In genomic region chr1:245765241-245766000, GRCh38 we compare ENCODE assay signal across 13 cellular contexts.
A peak's percentile ranks its signal among the peaks of the same experiment; 100 is the strongest.
DNase-seq lines count a peak whose midpoint lies in the region; ATAC-seq and TF ChIP-seq lines count a peak whose summit lies in the region.
"Had no signal": no experiment of that assay in that cellular context is flagged by ENCODE, and none has a peak within 500 bp of the region (broad histone marks: within the 10 kb centered on the region; RNA-seq: fewer than 3 reads in every experiment).

No MANE protein-coding gene starts in this region.

- peaks cover 0 to 9% of the 10 kb centered on the region in 2 donors for H3K9me3 Mint-ChIP-seq in effector memory CD8-positive, alpha-beta T cell
- H3K9me3 Mint-ChIP-seq in endodermal cell, result no peaks in the 10 kb centered on the region

- H3K9me3 ChIP-seq in AG04450 (ENCODE audit: control insufficient read depth, insufficient read depth, low read length) (peaks cover 3% of the 10 kb centered on the region; the same call in 1 of the 2 replicates), endodermal cell (ENCODE audit: control insufficient read depth, low read length) (no peaks in the 10 kb centered on the region)
- H3K9me3 ChIP-seq: pancreas had no signal

- CTCF ChIA-PET in AG04450 (lab: Charles Lee), result interaction anchor here (0.5 to 0.7 kb wide), 3 partner anchors 32 to 613 kb away, joined by 3 to 4 read pairs (median 3); no protein-coding TSS in a partner anchor

- no peak for ATAC-seq in GM21381 (IDR thresholded peaks at IDR 0.05; ENCODE audit: unreplicated experiment)
- no peak for ATAC-seq in effector memory CD8-positive, alpha-beta T cell (replicated peaks)
- no peak for ATAC-seq in HG02571 (IDR thresholded peaks at IDR 0.05; ENCODE audit: unreplicated experiment)
- ATAC-seq: pancreas had no signal

- no peak overlapping the region for H3K9ac ChIP-seq in endodermal cell (ENCODE audit: extremely low read depth, low read length, poor library complexity, severe bottlenecking)

- TF ChIP-seq CTCF in AG04450 (IDR thresholded peaks at IDR 0.05; ENCODE audit: low read depth, low read length), result no peak
- TF ChIP-seq CTCF in cardiac fibroblast (IDR thresholded peaks at IDR 0.05; ENCODE audit: low read depth, low read length), result no peak
- no peak for TF ChIP-seq CTCF in kidney epithelial cell (IDR thresholded peaks at IDR 0.05; ENCODE audit: insufficient read depth, low read length, poor library complexity, severe bottlenecking)
- TF ChIP-seq CTCF in endodermal cell (conservative IDR thresholded peaks at IDR 0.05), result no peak

- 92 to 95% methylated on average over 9 to 10 of the region's 10 CpGs for WGBS in endodermal cell (ENCODE audit: insufficient coverage in 1 of 2, insufficient read length in 1 of 2), 2 experiments

- no peak overlapping the region for H3K4me3 Mint-ChIP-seq in effector memory CD8-positive, alpha-beta T cell
- H3K4me3 Mint-ChIP-seq in endodermal cell, result no peak overlapping the region

- H3K4me1 Mint-ChIP-seq in effector memory CD8-positive, alpha-beta T cell (ENCODE audit: low read depth in 2 of 2), result peaks cover 0 to 2% of the 10 kb centered on the region in 2 donors
- peaks cover 29% of the 10 kb centered on the region for H3K4me1 Mint-ChIP-seq in endodermal cell

- DNase-seq in AG04450 (ENCODE audit: low read depth, low spot score) (peak; percentile 59), HS-27A (ENCODE audit: low read depth) (peak; percentile 27), cardiac fibroblast (ENCODE audit: low read depth in 2 of 2) (peak; percentile 51 to 86), kidney epithelial cell (ENCODE audit: low read depth) (peak; percentile 89), endodermal cell (no peak)
- no peak for DNase-seq in effector memory CD8-positive, alpha-beta T cell
- DNase-seq: activated naive CD4-positive, alpha-beta T cell treated with anti-CD3 and anti-CD28 coated beads, Interleukin-2, amount 50 U/mL, for 16 hours; mesendoderm; NCI-H1092; NCI-H345; pancreas had no signal

- no peak overlapping the region for H3K27ac Mint-ChIP-seq in effector memory CD8-positive, alpha-beta T cell
- no peak overlapping the region for H3K27ac Mint-ChIP-seq in endodermal cell

- no peak overlapping the region for H3K4me3 ChIP-seq in AG04450 (ENCODE audit: low read depth, low read length)
- no peak overlapping the region for H3K4me3 ChIP-seq in cardiac fibroblast (replicated peaks in 1 of 2; ENCODE audit: low read depth in 2 of 2, low read length in 2 of 2)
- H3K4me3 ChIP-seq in kidney epithelial cell (ENCODE audit: low read depth, low read length), result no peak overlapping the region
- H3K4me3 ChIP-seq in endodermal cell (ENCODE audit: low read length), result no peak overlapping the region
- H3K4me3 ChIP-seq: pancreas had no signal

- H3K36me3 Mint-ChIP-seq in effector memory CD8-positive, alpha-beta T cell (ENCODE audit: insufficient read depth), result no peaks in the 10 kb centered on the region
- no peaks in the 10 kb centered on the region for H3K36me3 Mint-ChIP-seq in endodermal cell (ENCODE audit: low read depth)

- peak overlapping the region; percentile 81 for H3K27ac ChIP-seq in AG04450 (ENCODE audit: low read depth, low read length)
- H3K27ac ChIP-seq in endodermal cell (ENCODE audit: low read depth, low read length), result no peak overlapping the region
- H3K27ac ChIP-seq: pancreas had no signal

- no peaks in the 10 kb centered on the region for H3K27me3 Mint-ChIP-seq in effector memory CD8-positive, alpha-beta T cell
- peaks cover 46% of the 10 kb centered on the region for H3K27me3 Mint-ChIP-seq in endodermal cell (ENCODE audit: insufficient read depth)

- H3K4me1 ChIP-seq in endodermal cell (ENCODE audit: control insufficient read depth, insufficient read depth, low read length), result peaks cover 6% of the 10 kb centered on the region
- H3K4me1 ChIP-seq: pancreas had no signal

- POLR2A ChIA-PET in AG04450 (lab: Yijun Ruan, JAX), result no interaction called here

- H3K27me3 ChIP-seq in AG04450 (ENCODE audit: control insufficient read depth, insufficient read depth, low read length) (no peaks in the 10 kb centered on the region), kidney epithelial cell (ENCODE audit: control insufficient read depth, insufficient read depth, low read length) (no peaks in the 10 kb centered on the region), endodermal cell (ENCODE audit: control insufficient read depth, insufficient read depth, low read length, poor library complexity, severe bottlenecking) (peaks cover 10% of the 10 kb centered on the region)
- H3K27me3 ChIP-seq: pancreas had no signal

- H3K36me3 ChIP-seq in kidney epithelial cell (ENCODE audit: control insufficient read depth, insufficient read depth, low read length), result no peaks in the 10 kb centered on the region
- H3K36me3 ChIP-seq in endodermal cell (ENCODE audit: control insufficient read depth, insufficient read depth, low read length), result no peaks in the 10 kb centered on the region
- H3K36me3 ChIP-seq: pancreas had no signal

Comparison
In these comparisons a context has a peak if more than half of its experiments do, and no peak if none do; other contexts are left out.
1. DNase-seq: peak in AG04450 (single experiment), HS-27A (single experiment), cardiac fibroblast (2 of 2) and kidney epithelial cell (single experiment); none in effector memory CD8-positive, alpha-beta T cell (0 of 3) and endodermal cell (single experiment).